Comparison of ENCODE assay signal across 8 cellular contexts in the genomic region with DNA sequence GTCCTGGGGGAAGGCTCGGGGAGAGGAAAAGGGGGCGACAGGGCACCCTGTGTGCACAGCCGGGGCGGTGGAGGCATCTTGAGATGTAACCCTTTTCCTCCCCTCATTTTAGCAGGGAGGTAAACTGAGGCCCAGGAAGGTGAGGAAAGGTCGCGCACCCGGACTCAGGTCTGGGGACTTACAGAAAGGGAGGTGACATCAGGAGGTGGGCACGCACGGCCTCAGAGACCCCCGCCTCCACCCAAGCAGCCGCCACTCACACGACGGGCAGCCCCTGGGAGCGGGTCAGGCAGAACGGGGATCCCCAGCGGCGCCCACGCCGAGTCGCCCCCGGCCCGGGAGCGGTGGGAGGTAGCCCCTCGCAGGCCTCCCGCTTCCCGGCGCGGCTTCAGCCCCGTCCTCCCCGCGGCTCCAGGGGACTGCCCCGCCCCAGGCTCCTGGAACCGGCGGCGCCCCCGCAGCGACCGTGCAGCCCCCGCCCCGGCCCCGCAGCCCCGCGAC. TPM values are rescaled to one million over a fixed set of nuclear protein-coding genes. Genes with fewer than 3 reads are reported as not detected.
A peak's percentile ranks its signal among the peaks of the same experiment; 100 is the strongest.
DNase-seq lines count a peak whose midpoint lies in the region; TF ChIP-seq lines count a peak whose summit lies in the region.

No MANE protein-coding gene starts in this region.

- no peaks in the 10 kb centered on the region for H3K4me1 ChIP-seq in HUES48 (ENCODE audit: control insufficient read depth, insufficient read depth, low read length)
- peaks cover 3 to 5% of the 10 kb centered on the region in 2 donors for H3K4me1 ChIP-seq in breast epithelium
- H3K4me1 ChIP-seq in mucosa of rectum (ENCODE audit: control insufficient read depth in 2 of 2, insufficient read depth in 2 of 2, low read length in 2 of 2) = peaks cover 17% of the 10 kb centered on the region in 2 donors

- intact Hi-C loops in breast epithelium (cut with DNase I; ENCODE audit: low total_unique reads) = loop anchor here (1.0 kb wide), 1 partner anchor 33 kb away; no protein-coding TSS in a partner anchor

- H3K27ac ChIP-seq in HUES48 (ENCODE audit: low read depth, low read length) (peak overlapping the region; percentile 12), breast epithelium (peak overlapping the region; percentile 71 to 90), mucosa of rectum (ENCODE audit: low read depth in 2 of 2, low read length in 2 of 2) (peak overlapping the region; percentile 44 to 70)

- DNase-seq in activated CD8-positive, alpha-beta memory T cell treated with anti-CD3 and anti-CD28 coated beads for 24 hours = peak; percentile 70
- no peak for DNase-seq in activated CD8-positive, alpha-beta memory T cell treated with anti-CD3 and anti-CD28 coated beads, Interleukin-2, amount 50 U/mL, for 48 hours
- no peak for DNase-seq in breast epithelium (ENCODE audit: low spot score in 2 of 2)
- DNase-seq in RKO (ENCODE audit: low spot score) = no peak
- no peak for DNase-seq in COLO829 (ENCODE audit: low spot score)
- no peak for DNase-seq in glomerular visceral epithelial cell (ENCODE audit: extremely low spot score)

- H3K36me3 ChIP-seq in HUES48 (ENCODE audit: control insufficient read depth, insufficient read depth, low read length) = no peaks in the 10 kb centered on the region
- no peaks in the 10 kb centered on the region for H3K36me3 ChIP-seq in breast epithelium
- no peaks in the 10 kb centered on the region for H3K36me3 ChIP-seq in mucosa of rectum (ENCODE audit: control insufficient read depth in 2 of 2, insufficient read depth in 2 of 2, low read length in 2 of 2)

- TF ChIP-seq POLR2A in breast epithelium (IDR thresholded peaks at IDR 0.05) = no peak

- TF ChIP-seq CTCF in breast epithelium (IDR thresholded peaks at IDR 0.05) = no peak

- no peaks in the 10 kb centered on the region for H3K9me3 ChIP-seq in HUES48 (ENCODE audit: control insufficient read depth, insufficient read depth, low read length)
- H3K9me3 ChIP-seq in breast epithelium = no peaks in the 10 kb centered on the region
- no peaks in the 10 kb centered on the region for H3K9me3 ChIP-seq in mucosa of rectum (ENCODE audit: control insufficient read depth in 2 of 2, low read length in 2 of 2)

- H3K27me3 ChIP-seq in HUES48 (ENCODE audit: control insufficient read depth, insufficient read depth, low read length) (no peaks in the 10 kb centered on the region), breast epithelium (no peaks in the 10 kb centered on the region), mucosa of rectum (ENCODE audit: control insufficient read depth in 2 of 2, insufficient read depth in 2 of 2, low read length in 2 of 2) (no peaks in the 10 kb centered on the region)

- H3K4me3 ChIP-seq in HUES48 (ENCODE audit: low read depth, low read length) (peak overlapping the region; percentile 76), breast epithelium (peak overlapping the region; percentile 91 to 99 (median 92)), mucosa of rectum (ENCODE audit: low read length in 2 of 2) (peak overlapping the region; percentile 73 to 89)

- H3K9ac ChIP-seq in HUES48 (ENCODE audit: low read depth, low read length) (no peak overlapping the region; the same call in 1 of the 2 replicates), mucosa of rectum (ENCODE audit: low read depth in 1 of 2, low read length in 2 of 2) (peak overlapping the region; percentile 65 to 83)

RNA-seq across cellular contexts. Expression of a gene that starts 0.5 kb away (rescaled TPM):
- total RNA-seq in breast epithelium = 10 to 100 TPM; 14.6 to 15.7 (median 15.7) TPM

RNA-seq across cellular contexts. Expression of a gene that starts 8.4 kb away (rescaled TPM):
- 10 to 100 TPM in 2 of 3 donors, under 1 TPM in 1; 0.16 to 36.6 (median 20.0) TPM for total RNA-seq in breast epithelium

Comparison
In these comparisons a context has a peak if more than half of its experiments do, and no peak if none do; other contexts are left out.
1. H3K27ac ChIP-seq: peak in every context shown above with its lines; median percentile 80 in breast epithelium; 57 in mucosa of rectum; 12 in HUES48.